ENCODE assay signal across 26 cellular contexts in genomic region chr20:51739722-51740249, GRCh38. TPM values are rescaled to one million over a fixed set of nuclear protein-coding genes. Genes with fewer than 3 reads are reported as not detected.
"Had no signal": no experiment of that assay in that cellular context is flagged by ENCODE, and none has a peak within 500 bp of the region (broad histone marks: within the 10 kb centered on the region; RNA-seq: fewer than 3 reads in every experiment).

No MANE protein-coding gene starts in this region.

- H3K9me3 Mint-ChIP-seq: activated naive CD8-positive, alpha-beta T cell treated with anti-CD3 and anti-CD28 coated beads for 36 hours; activated T-cell treated with anti-CD3 and anti-CD28 coated beads, Interleukin-2, amount 50 U/mL, for 4 hours; activated T-helper 2 cell treated with anti-CD3 and anti-CD28 coated beads, Interferon-gamma antibody, Interleukin-2, Interleukin-4, amounts not matched to agents 10 μg/mL and 5 μg/mL and 100 μg/mL, durations not matched to agents 14 hours and 24 hours and 36 hours; endodermal cell; naive thymus-derived CD8-positive, alpha-beta T cell; stimulated activated naive B cell treated with anti-CD40 and anti-IgM and Interleukin-4, amounts not matched to agents 10 μg/mL and 1 μg/mL and 100 μg/mL, for 72 hours had no signal

- ATAC-seq: activated T-cell treated with anti-CD3 and anti-CD28 coated beads, Interleukin-2, amount 50 U/mL, for 4 hours; heart right ventricle; left cardiac atrium; naive thymus-derived CD8-positive, alpha-beta T cell; stimulated activated naive B cell treated with anti-CD40 and anti-IgM and Interleukin-4, amounts not matched to agents 10 μg/mL and 1 μg/mL and 100 μg/mL, for 72 hours had no signal

- FAIRE-seq: bronchial epithelial cell had no signal

- H3K9me3 ChIP-seq: heart right ventricle, sigmoid colon, testis, vagina had no signal

- H3K4me2 ChIP-seq: smooth muscle cell had no signal

- H3K27me3 ChIP-seq: heart right ventricle, sigmoid colon, testis, vagina had no signal

- H3K4me1 Mint-ChIP-seq: activated naive CD8-positive, alpha-beta T cell treated with anti-CD3 and anti-CD28 coated beads for 36 hours; naive thymus-derived CD8-positive, alpha-beta T cell; stimulated activated naive B cell treated with anti-CD40 and anti-IgM and Interleukin-4, amounts not matched to agents 10 μg/mL and 1 μg/mL and 100 μg/mL, for 72 hours had no signal

- H3K27ac Mint-ChIP-seq: activated naive CD8-positive, alpha-beta T cell treated with anti-CD3 and anti-CD28 coated beads for 36 hours; activated T-helper 2 cell treated with anti-CD3 and anti-CD28 coated beads, Interferon-gamma antibody, Interleukin-2, Interleukin-4, amounts not matched to agents 10 μg/mL and 5 μg/mL and 100 μg/mL, durations not matched to agents 14 hours and 24 hours and 36 hours; endodermal cell; naive thymus-derived CD8-positive, alpha-beta T cell; stimulated activated naive B cell treated with anti-CD40 and anti-IgM and Interleukin-4, amounts not matched to agents 10 μg/mL and 1 μg/mL and 100 μg/mL, for 72 hours had no signal

- H3K36me3 Mint-ChIP-seq: activated naive CD8-positive, alpha-beta T cell treated with anti-CD3 and anti-CD28 coated beads for 36 hours; naive thymus-derived CD8-positive, alpha-beta T cell; stimulated activated naive B cell treated with anti-CD40 and anti-IgM and Interleukin-4, amounts not matched to agents 10 μg/mL and 1 μg/mL and 100 μg/mL, for 72 hours had no signal

- DNase-seq: activated CD4-positive, alpha-beta T cell treated with anti-CD3 and anti-CD28 coated beads for 1 hour; activated CD4-positive, alpha-beta T cell treated with anti-CD3 and anti-CD28 coated beads, Interleukin-2, amount 50 U/mL, for 1 hour; activated CD8-positive, alpha-beta memory T cell treated with anti-CD3 and anti-CD28 coated beads for 24 hours; activated CD8-positive, alpha-beta memory T cell treated with anti-CD3 and anti-CD28 coated beads, Interleukin-2, amount 50 U/mL, for 4 hours; activated naive CD4-positive, alpha-beta T cell; activated naive CD8-positive, alpha-beta T cell treated with anti-CD3 and anti-CD28 coated beads for 36 hours; activated T-cell treated with anti-CD3 and anti-CD28 coated beads, Interleukin-2, amount 50 U/mL, for 4 hours; amniotic stem cell; cerebellar nuclear complex; endodermal cell; heart right ventricle; islet precursor cell; left cardiac atrium; mesendoderm; naive thymus-derived CD8-positive, alpha-beta T cell; sigmoid colon; stimulated activated CD4-positive, alpha-beta T cell treated with anti-CD3 and anti-CD28 coated beads, Interleukin-15, amount 100 ng/mL, for 24 hours; stimulated activated naive B cell treated with anti-CD40 and anti-IgM and Interleukin-4, amounts not matched to agents 10 μg/mL and 1 μg/mL and 100 μg/mL, for 72 hours; testis; trophoblast cell had no signal

- H3K4me3 ChIP-seq: coronary artery, heart right ventricle, sigmoid colon, smooth muscle cell, testis, vagina had no signal

- H3K36me3 ChIP-seq: heart right ventricle, sigmoid colon, vagina had no signal

- H3K27ac ChIP-seq: coronary artery, heart right ventricle, sigmoid colon, vagina, VCaP had no signal

- H3K4me3 Mint-ChIP-seq: activated naive CD8-positive, alpha-beta T cell treated with anti-CD3 and anti-CD28 coated beads for 36 hours; activated T-cell treated with anti-CD3 and anti-CD28 coated beads, Interleukin-2, amount 50 U/mL, for 4 hours; endodermal cell; naive thymus-derived CD8-positive, alpha-beta T cell; stimulated activated naive B cell treated with anti-CD40 and anti-IgM and Interleukin-4, amounts not matched to agents 10 μg/mL and 1 μg/mL and 100 μg/mL, for 72 hours had no signal

RNA-seq across cellular contexts. Expression of gene ATP9A, which starts 28.4 kb away (rescaled TPM):
- polyA plus RNA-seq: naive thymus-derived CD8-positive, alpha-beta T cell had no signal
